ENCODE assay signal across 19 cellular contexts in the genomic region with DNA sequence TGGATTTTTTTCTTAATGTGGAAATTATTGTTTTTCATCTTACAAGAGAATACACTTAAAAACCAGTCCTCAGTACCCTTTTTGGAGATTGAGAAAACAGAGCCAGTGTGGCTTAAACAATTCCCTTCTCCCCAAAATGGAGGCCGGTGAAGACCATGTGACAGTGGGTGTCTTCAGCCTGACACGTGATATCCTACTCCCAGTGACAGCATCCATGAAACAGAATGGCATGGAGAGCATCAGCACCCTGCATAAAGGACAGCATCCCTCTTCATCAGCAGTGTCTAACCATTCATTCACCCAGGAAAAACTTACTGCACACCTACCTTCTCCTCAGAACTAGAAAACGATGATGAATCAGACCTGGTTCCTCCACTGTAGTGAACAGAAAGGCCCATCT.
DNase-seq lines count a peak whose midpoint lies in the region; ATAC-seq and TF ChIP-seq lines count a peak whose summit lies in the region.
"Had no signal": no experiment of that assay in that cellular context is flagged by ENCODE, and none has a peak within 500 bp of the region (broad histone marks: within the 10 kb centered on the region; RNA-seq: fewer than 3 reads in every experiment).

No MANE protein-coding gene starts in this region.

- H3K9me3 ChIP-seq in breast epithelium (no peaks in the 10 kb centered on the region), uterus (no peaks in the 10 kb centered on the region), lower lobe of right lung (no peaks in the 10 kb centered on the region)
- H3K9me3 ChIP-seq: SJSA1, upper lobe of right lung had no signal

- no peaks in the 10 kb centered on the region for H3K9me3 Mint-ChIP-seq in MCF 10A (ENCODE audit: unreplicated experiment)
- H3K9me3 Mint-ChIP-seq: activated CD4-positive, alpha-beta memory T cell treated with anti-CD3 and anti-CD28 coated beads, Interleukin-2, amount 10 ng/mL, durations not matched to agents 7 days and 5 days; IgD-negative memory B cell; natural killer cell treated with Interleukin-12 subunit alpha and Interleukin-12 subunit beta and Interleukin-15 and Interleukin-18, amount 100 ng/mL, for 72 hours had no signal

- H3K4me3 ChIP-seq in breast epithelium (no peak overlapping the region), uterus (no peak overlapping the region), lower lobe of right lung (no peak overlapping the region)
- H3K4me3 ChIP-seq: SJSA1, skin epidermis, upper lobe of right lung had no signal

- no TSS peak for BruUV-seq in MCF 10A (replicated peaks; lab: Mats Ljungman, UMichigan)

- no peaks in the 10 kb centered on the region for H3K4me1 Mint-ChIP-seq in MCF 10A (ENCODE audit: insufficient read depth, unreplicated experiment)
- H3K4me1 Mint-ChIP-seq: activated B cell treated with CpG ODN at 0.5 μM for 24 hours; activated CD4-positive, alpha-beta memory T cell treated with anti-CD3 and anti-CD28 coated beads, Interleukin-2, amount 10 ng/mL, durations not matched to agents 7 days and 5 days; IgD-negative memory B cell had no signal

- H3K27me3 Mint-ChIP-seq in MCF 10A (ENCODE audit: insufficient read depth, unreplicated experiment) = no peaks in the 10 kb centered on the region

- TF ChIP-seq POLR2A in breast epithelium (IDR thresholded peaks at IDR 0.05) = no peak
- TF ChIP-seq POLR2A in uterus (IDR thresholded peaks at IDR 0.05) = no peak

- no peak overlapping the region for H3K4me3 Mint-ChIP-seq in MCF 10A (ENCODE audit: unreplicated experiment)
- H3K4me3 Mint-ChIP-seq: activated B cell treated with CpG ODN at 0.5 μM for 24 hours; activated CD4-positive, alpha-beta memory T cell treated with anti-CD3 and anti-CD28 coated beads, Interleukin-2, amount 10 ng/mL, durations not matched to agents 7 days and 5 days; IgD-negative memory B cell; natural killer cell treated with Interleukin-12 subunit alpha and Interleukin-12 subunit beta and Interleukin-15 and Interleukin-18, amount 100 ng/mL, for 72 hours had no signal

- intact Hi-C loops in breast epithelium (cut with DNase I; ENCODE audit: low total_unique reads) = no loop called here
- intact Hi-C loops in MCF 10A (cut with micrococcal nuclease) = no loop called here
- intact Hi-C loops in uterus (cut with DNase I; ENCODE audit: low total_unique reads) = no loop called here
- intact Hi-C loops in lower lobe of right lung (cut with DNase I) = no loop called here

- H3K27ac Mint-ChIP-seq in MCF 10A (ENCODE audit: low read depth, unreplicated experiment) = no peak overlapping the region
- H3K27ac Mint-ChIP-seq: activated B cell treated with CpG ODN at 0.5 μM for 24 hours; activated CD4-positive, alpha-beta memory T cell treated with anti-CD3 and anti-CD28 coated beads, Interleukin-2, amount 10 ng/mL, durations not matched to agents 7 days and 5 days; IgD-negative memory B cell; natural killer cell treated with Interleukin-12 subunit alpha and Interleukin-12 subunit beta and Interleukin-15 and Interleukin-18, amount 100 ng/mL, for 72 hours had no signal

- H3K36me3 Mint-ChIP-seq in MCF 10A (ENCODE audit: insufficient read depth, unreplicated experiment) = no peaks in the 10 kb centered on the region
- H3K36me3 Mint-ChIP-seq: natural killer cell treated with Interleukin-12 subunit alpha and Interleukin-12 subunit beta and Interleukin-15 and Interleukin-18, amount 100 ng/mL, for 72 hours had no signal

- no peak for ATAC-seq in GM19463 (IDR thresholded peaks at IDR 0.05; ENCODE audit: unreplicated experiment)
- ATAC-seq in HG03196 (IDR thresholded peaks at IDR 0.05; ENCODE audit: unreplicated experiment) = no peak
- ATAC-seq in lower lobe of right lung = no peak
- ATAC-seq: natural killer cell treated with Interleukin-12 subunit alpha and Interleukin-12 subunit beta and Interleukin-15 and Interleukin-18, amount 100 ng/mL, for 72 hours; stimulated activated naive CD8-positive, alpha-beta T cell treated with anti-CD3 and anti-CD28 coated beads, Interleukin-15, Interleukin-2, amounts not matched to agents 100 U/mL and 50 U/mL, for 24 hours; upper lobe of right lung had no signal

- POLR2A ChIA-PET in MCF 10A (lab: Yijun Ruan, JAX) = no interaction called here

- H3K27me3 ChIP-seq in breast epithelium (no peaks in the 10 kb centered on the region), uterus (no peaks in the 10 kb centered on the region), lower lobe of right lung (ENCODE audit: low read depth) (no peaks in the 10 kb centered on the region)
- H3K27me3 ChIP-seq: SJSA1, upper lobe of right lung had no signal

- TF ChIP-seq CTCF in breast epithelium (IDR thresholded peaks at IDR 0.05) (no peak), MCF 10A (IDR thresholded peaks at IDR 0.05; ENCODE audit: unreplicated experiment) (no peak), uterus (IDR thresholded peaks at IDR 0.05) (no peak), lower lobe of right lung (IDR thresholded peaks at IDR 0.05) (no peak)

- H3K36me3 ChIP-seq in breast epithelium = no peaks in the 10 kb centered on the region
- no peaks in the 10 kb centered on the region for H3K36me3 ChIP-seq in uterus
- no peaks in the 10 kb centered on the region for H3K36me3 ChIP-seq in lower lobe of right lung
- H3K36me3 ChIP-seq: SJSA1, upper lobe of right lung had no signal

- CTCF ChIA-PET in MCF 10A (lab: Yijun Ruan, JAX) = no interaction called here

- H3K27ac ChIP-seq in breast epithelium (peak overlapping the region; percentile 20 to 34), uterus (peak overlapping the region; percentile 59 to 63), lower lobe of right lung (no peak overlapping the region)
- H3K27ac ChIP-seq: SJSA1, upper lobe of right lung had no signal

- H3K4me1 ChIP-seq in breast epithelium (no peaks in the 10 kb centered on the region), uterus (no peaks in the 10 kb centered on the region), lower lobe of right lung (no peaks in the 10 kb centered on the region)
- H3K4me1 ChIP-seq: SJSA1, upper lobe of right lung had no signal

- DNase-seq in breast epithelium (ENCODE audit: low spot score in 2 of 2) (no peak), MCF 10A (ENCODE audit: unreplicated experiment) (no peak), NCI-H69 (lab: John Stamatoyannopoulos, UW) (peak; percentile 11), kidney tubule cell (ENCODE audit: low spot score) (peak; percentile 22), uterus (no peak), lower lobe of right lung (no peak)
- DNase-seq: activated B cell treated with CpG ODN at 0.5 μM for 24 hours; activated CD4-positive, alpha-beta memory T cell treated with anti-CD3 and anti-CD28 coated beads, Interleukin-2, amount 10 ng/mL, durations not matched to agents 7 days and 5 days; activated T-cell treated with anti-CD3 and anti-CD28 coated beads for 4 hours; NCI-H748 treated with DMSO at 0.1 percent for 48 hours; stimulated activated naive CD8-positive, alpha-beta T cell treated with anti-CD3 and anti-CD28 coated beads, Interleukin-15, Interleukin-2, amounts not matched to agents 100 U/mL and 50 U/mL, for 24 hours; T-helper 9 cell; upper lobe of right lung had no signal

Comparison
In these comparisons a context has a peak if more than half of its experiments do, and no peak if none do; other contexts are left out.
1. DNase-seq: peak in NCI-H69 (single experiment) and kidney tubule cell (single experiment); none in breast epithelium (0 of 2), MCF 10A (single experiment), uterus (0 of 2) and lower lobe of right lung (single experiment).